Comparison of ENCODE assay signal across 1 cellular context in genomic region chr17:17206149-17206912, GRCh38.
A peak's percentile ranks its signal among the peaks of the same experiment; 100 is the strongest.
TF ChIP-seq lines count a peak whose summit lies in the region.

TSS of gene PLD6 (minus strand) at chr17:17206333. CDS start at chr17:17206286, 47 bp downstream.

TF ChIP-seq in HepG2, 621 proteins besides CTCF, POLR2A, EP300 and RAD21 (continued from another document and continues in another):
- TF ChIP-seq PRDM10 (CRISPR knock-in tag; IDR thresholded peaks at IDR 0.05; ENCODE audit: low read depth) (peak; percentile 24; the same call in 1 of the 2 replicates), ZNF614 (CRISPR knock-in tag; IDR thresholded peaks at IDR 0.05; ENCODE audit: borderline replicate concordance) (no peak), FOSL1 (CRISPR knock-in tag; IDR thresholded peaks at IDR 0.05; ENCODE audit: borderline replicate concordance) (no peak), ZSCAN31 (CRISPR knock-in tag; IDR thresholded peaks at IDR 0.05; ENCODE audit: low read depth) (peak; percentile 91), CREM (IDR thresholded peaks at IDR 0.05) (no peak), CREM (CRISPR knock-in tag; IDR thresholded peaks at IDR 0.05) (no peak), CEBPG (CRISPR knock-in tag; IDR thresholded peaks at IDR 0.05) (no peak), MLLT10 (CRISPR knock-in tag; IDR thresholded peaks at IDR 0.05) (no peak), NR2F1 (CRISPR knock-in tag; IDR thresholded peaks at IDR 0.05) (peak; percentile 48 to 79; a peak in 3 of 4 replicates), ZNF562 (CRISPR knock-in tag; IDR thresholded peaks at IDR 0.05; ENCODE audit: borderline replicate concordance) (peak; percentile 41; the same call in 1 of the 2 replicates), BCL6 (CRISPR knock-in tag; IDR thresholded peaks at IDR 0.05) (no peak; the same call in 1 of the 2 replicates), ZNF275 (CRISPR knock-in tag; IDR thresholded peaks at IDR 0.05; ENCODE audit: borderline replicate concordance) (peak; percentile 62; the same call in 1 of the 2 replicates), ZSCAN20 (CRISPR knock-in tag; IDR thresholded peaks at IDR 0.05; ENCODE audit: borderline replicate concordance) (peak; percentile 92; the same call in 1 of the 2 replicates), MBNL3 (CRISPR knock-in tag; conservative IDR thresholded peaks at IDR 0.05) (no peak), PAF1 (CRISPR knock-in tag; IDR thresholded peaks at IDR 0.05) (no peak), ZBTB39 (CRISPR knock-in tag; IDR thresholded peaks at IDR 0.05) (peak; percentile 27), ZBTB38 (CRISPR knock-in tag; IDR thresholded peaks at IDR 0.05) (peak; percentile 92), ZNF10 (CRISPR knock-in tag; IDR thresholded peaks at IDR 0.05; ENCODE audit: borderline replicate concordance, low read depth) (no peak; the same call in 1 of the 2 replicates), ZNF317 (CRISPR knock-in tag; IDR thresholded peaks at IDR 0.05) (peak; percentile 59; the same call in 1 of the 2 replicates), CBFB (CRISPR knock-in tag; IDR thresholded peaks at IDR 0.05) (peak; percentile 81), ZNF607 (CRISPR knock-in tag; IDR thresholded peaks at IDR 0.05; ENCODE audit: borderline replicate concordance) (peak; percentile 99), TBL1XR1 (IDR thresholded peaks at IDR 0.05; ENCODE audit: borderline replicate concordance, low read length, partially characterized antibody) (no peak), MXI1 (IDR thresholded peaks at IDR 0.05; ENCODE audit: borderline replicate concordance, low read depth, low read length) (peak; percentile 92), GATA4 (IDR thresholded peaks at IDR 0.05; ENCODE audit: borderline replicate concordance, low read depth) (no peak), SUZ12 (IDR thresholded peaks at IDR 0.05; ENCODE audit: low read depth, low read length) (no peak), ZNF441 (CRISPR knock-in tag; IDR thresholded peaks at IDR 0.05; ENCODE audit: borderline replicate concordance) (peak; percentile 79; the same call in 1 of the 2 replicates), NFYC (CRISPR knock-in tag; IDR thresholded peaks at IDR 0.05) (peak; percentile 57), ZNF629 (CRISPR knock-in tag; conservative IDR thresholded peaks at IDR 0.05) (peak; percentile 47), AGO2 (optimal IDR thresholded peaks at IDR 0.05; ENCODE audit: low read depth, low read length) (peak; percentile 1), ONECUT2 (CRISPR knock-in tag; IDR thresholded peaks at IDR 0.05) (no peak), KDM5A (IDR thresholded peaks at IDR 0.05; ENCODE audit: borderline replicate concordance, low read length) (no peak)
- TF ChIP-seq, protein P1, sequence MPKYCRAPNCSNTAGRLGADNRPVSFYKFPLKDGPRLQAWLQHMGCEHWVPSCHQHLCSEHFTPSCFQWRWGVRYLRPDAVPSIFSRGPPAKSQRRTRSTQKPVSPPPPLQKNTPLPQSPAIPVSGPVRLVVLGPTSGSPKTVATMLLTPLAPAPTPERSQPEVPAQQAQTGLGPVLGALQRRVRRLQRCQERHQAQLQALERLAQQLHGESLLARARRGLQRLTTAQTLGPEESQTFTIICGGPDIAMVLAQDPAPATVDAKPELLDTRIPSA (CRISPR knock-in tag; IDR thresholded peaks at IDR 0.05; ENCODE audit: borderline replicate concordance), result no peak; the same call in 1 of the 2 replicates
- TF ChIP-seq, protein P2, sequence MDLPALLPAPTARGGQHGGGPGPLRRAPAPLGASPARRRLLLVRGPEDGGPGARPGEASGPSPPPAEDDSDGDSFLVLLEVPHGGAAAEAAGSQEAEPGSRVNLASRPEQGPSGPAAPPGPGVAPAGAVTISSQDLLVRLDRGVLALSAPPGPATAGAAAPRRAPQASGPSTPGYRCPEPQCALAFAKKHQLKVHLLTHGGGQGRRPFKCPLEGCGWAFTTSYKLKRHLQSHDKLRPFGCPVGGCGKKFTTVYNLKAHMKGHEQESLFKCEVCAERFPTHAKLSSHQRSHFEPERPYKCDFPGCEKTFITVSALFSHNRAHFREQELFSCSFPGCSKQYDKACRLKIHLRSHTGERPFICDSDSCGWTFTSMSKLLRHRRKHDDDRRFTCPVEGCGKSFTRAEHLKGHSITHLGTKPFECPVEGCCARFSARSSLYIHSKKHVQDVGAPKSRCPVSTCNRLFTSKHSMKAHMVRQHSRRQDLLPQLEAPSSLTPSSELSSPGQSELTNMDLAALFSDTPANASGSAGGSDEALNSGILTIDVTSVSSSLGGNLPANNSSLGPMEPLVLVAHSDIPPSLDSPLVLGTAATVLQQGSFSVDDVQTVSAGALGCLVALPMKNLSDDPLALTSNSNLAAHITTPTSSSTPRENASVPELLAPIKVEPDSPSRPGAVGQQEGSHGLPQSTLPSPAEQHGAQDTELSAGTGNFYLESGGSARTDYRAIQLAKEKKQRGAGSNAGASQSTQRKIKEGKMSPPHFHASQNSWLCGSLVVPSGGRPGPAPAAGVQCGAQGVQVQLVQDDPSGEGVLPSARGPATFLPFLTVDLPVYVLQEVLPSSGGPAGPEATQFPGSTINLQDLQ (CRISPR knock-in tag; IDR thresholded peaks at IDR 0.05), result peak; percentile 82; the same call in 1 of the 2 replicates
- TF ChIP-seq, protein P3, sequence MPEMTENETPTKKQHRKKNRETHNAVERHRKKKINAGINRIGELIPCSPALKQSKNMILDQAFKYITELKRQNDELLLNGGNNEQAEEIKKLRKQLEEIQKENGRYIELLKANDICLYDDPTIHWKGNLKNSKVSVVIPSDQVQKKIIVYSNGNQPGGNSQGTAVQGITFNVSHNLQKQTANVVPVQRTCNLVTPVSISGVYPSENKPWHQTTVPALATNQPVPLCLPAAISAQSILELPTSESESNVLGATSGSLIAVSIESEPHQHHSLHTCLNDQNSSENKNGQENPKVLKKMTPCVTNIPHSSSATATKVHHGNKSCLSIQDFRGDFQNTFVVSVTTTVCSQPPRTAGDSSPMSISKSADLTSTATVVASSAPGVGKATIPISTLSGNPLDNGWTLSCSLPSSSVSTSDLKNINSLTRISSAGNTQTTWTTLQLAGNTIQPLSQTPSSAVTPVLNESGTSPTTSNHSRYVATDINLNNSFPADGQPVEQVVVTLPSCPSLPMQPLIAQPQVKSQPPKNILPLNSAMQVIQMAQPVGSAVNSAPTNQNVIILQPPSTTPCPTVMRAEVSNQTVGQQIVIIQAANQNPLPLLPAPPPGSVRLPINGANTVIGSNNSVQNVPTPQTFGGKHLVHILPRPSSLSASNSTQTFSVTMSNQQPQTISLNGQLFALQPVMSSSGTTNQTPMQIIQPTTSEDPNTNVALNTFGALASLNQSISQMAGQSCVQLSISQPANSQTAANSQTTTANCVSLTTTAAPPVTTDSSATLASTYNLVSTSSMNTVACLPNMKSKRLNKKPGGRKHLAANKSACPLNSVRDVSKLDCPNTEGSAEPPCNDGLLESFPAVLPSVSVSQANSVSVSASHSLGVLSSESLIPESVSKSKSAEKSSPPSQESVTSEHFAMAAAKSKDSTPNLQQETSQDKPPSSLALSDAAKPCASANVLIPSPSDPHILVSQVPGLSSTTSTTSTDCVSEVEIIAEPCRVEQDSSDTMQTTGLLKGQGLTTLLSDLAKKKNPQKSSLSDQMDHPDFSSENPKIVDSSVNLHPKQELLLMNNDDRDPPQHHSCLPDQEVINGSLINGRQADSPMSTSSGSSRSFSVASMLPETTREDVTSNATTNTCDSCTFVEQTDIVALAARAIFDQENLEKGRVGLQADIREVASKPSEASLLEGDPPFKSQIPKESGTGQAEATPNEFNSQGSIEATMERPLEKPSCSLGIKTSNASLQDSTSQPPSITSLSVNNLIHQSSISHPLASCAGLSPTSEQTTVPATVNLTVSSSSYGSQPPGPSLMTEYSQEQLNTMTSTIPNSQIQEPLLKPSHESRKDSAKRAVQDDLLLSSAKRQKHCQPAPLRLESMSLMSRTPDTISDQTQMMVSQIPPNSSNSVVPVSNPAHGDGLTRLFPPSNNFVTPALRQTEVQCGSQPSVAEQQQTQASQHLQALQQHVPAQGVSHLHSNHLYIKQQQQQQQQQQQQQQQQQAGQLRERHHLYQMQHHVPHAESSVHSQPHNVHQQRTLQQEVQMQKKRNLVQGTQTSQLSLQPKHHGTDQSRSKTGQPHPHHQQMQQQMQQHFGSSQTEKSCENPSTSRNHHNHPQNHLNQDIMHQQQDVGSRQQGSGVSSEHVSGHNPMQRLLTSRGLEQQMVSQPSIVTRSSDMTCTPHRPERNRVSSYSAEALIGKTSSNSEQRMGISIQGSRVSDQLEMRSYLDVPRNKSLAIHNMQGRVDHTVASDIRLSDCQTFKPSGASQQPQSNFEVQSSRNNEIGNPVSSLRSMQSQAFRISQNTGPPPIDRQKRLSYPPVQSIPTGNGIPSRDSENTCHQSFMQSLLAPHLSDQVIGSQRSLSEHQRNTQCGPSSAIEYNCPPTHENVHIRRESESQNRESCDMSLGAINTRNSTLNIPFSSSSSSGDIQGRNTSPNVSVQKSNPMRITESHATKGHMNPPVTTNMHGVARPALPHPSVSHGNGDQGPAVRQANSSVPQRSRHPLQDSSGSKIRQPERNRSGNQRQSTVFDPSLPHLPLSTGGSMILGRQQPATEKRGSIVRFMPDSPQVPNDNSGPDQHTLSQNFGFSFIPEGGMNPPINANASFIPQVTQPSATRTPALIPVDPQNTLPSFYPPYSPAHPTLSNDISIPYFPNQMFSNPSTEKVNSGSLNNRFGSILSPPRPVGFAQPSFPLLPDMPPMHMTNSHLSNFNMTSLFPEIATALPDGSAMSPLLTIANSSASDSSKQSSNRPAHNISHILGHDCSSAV (CRISPR knock-in tag; IDR thresholded peaks at IDR 0.05; ENCODE audit: borderline replicate concordance), result no peak
- TF ChIP-seq, protein P4, sequence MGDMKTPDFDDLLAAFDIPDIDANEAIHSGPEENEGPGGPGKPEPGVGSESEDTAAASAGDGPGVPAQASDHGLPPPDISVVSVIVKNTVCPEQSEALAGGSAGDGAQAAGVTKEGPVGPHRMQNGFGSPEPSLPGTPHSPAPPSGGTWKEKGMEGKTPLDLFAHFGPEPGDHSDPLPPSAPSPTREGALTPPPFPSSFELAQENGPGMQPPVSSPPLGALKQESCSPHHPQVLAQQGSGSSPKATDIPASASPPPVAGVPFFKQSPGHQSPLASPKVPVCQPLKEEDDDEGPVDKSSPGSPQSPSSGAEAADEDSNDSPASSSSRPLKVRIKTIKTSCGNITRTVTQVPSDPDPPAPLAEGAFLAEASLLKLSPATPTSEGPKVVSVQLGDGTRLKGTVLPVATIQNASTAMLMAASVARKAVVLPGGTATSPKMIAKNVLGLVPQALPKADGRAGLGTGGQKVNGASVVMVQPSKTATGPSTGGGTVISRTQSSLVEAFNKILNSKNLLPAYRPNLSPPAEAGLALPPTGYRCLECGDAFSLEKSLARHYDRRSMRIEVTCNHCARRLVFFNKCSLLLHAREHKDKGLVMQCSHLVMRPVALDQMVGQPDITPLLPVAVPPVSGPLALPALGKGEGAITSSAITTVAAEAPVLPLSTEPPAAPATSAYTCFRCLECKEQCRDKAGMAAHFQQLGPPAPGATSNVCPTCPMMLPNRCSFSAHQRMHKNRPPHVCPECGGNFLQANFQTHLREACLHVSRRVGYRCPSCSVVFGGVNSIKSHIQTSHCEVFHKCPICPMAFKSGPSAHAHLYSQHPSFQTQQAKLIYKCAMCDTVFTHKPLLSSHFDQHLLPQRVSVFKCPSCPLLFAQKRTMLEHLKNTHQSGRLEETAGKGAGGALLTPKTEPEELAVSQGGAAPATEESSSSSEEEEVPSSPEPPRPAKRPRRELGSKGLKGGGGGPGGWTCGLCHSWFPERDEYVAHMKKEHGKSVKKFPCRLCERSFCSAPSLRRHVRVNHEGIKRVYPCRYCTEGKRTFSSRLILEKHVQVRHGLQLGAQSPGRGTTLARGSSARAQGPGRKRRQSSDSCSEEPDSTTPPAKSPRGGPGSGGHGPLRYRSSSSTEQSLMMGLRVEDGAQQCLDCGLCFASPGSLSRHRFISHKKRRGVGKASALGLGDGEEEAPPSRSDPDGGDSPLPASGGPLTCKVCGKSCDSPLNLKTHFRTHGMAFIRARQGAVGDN (CRISPR knock-in tag; IDR thresholded peaks at IDR 0.05), result peak; percentile 98
